8 cellular contexts compared by ENCODE assay signal in genomic region chr6:85678602-85679444, GRCh38. TPM values are rescaled to one million over a fixed set of nuclear protein-coding genes. Genes with fewer than 3 reads are reported as not detected.
DNase-seq lines count a peak whose midpoint lies in the region; ATAC-seq and TF ChIP-seq lines count a peak whose summit lies in the region.

No MANE protein-coding gene starts in this region.

- ATAC-seq in DND-41 (ENCODE audit: insufficient read depth, low read depth): peak; percentile 77
- ATAC-seq in GM21786 (IDR thresholded peaks at IDR 0.05; ENCODE audit: unreplicated experiment): peak; percentile 78
- ATAC-seq in Panc1: peak; percentile 93
- peak; percentile 96 for ATAC-seq in naive thymus-derived CD4-positive, alpha-beta T cell
- ATAC-seq in stimulated activated memory B cell treated with anti-CD40 and anti-IgM and Interleukin-4, amounts not matched to agents 10 μg/mL and 1 μg/mL and 100 μg/mL, for 72 hours: peak; percentile 99

- H3K9me3 ChIP-seq in DND-41 (ENCODE audit: insufficient read depth, low read length, severe bottlenecking) (no peaks in the 10 kb centered on the region), Panc1 (ENCODE audit: control insufficient read depth, insufficient read depth, low read depth, low read length) (no peaks in the 10 kb centered on the region)
- H3K9me3 ChIP-seq in naive thymus-derived CD4-positive, alpha-beta T cell (ENCODE audit: control insufficient read depth in 2 of 3, low read length in 3 of 3): no peaks in the 10 kb centered on the region

- H3K4me1 Mint-ChIP-seq in naive thymus-derived CD4-positive, alpha-beta T cell: peaks cover 26 to 51% (median 40%) of the 10 kb centered on the region in 7 donors
- H3K4me1 Mint-ChIP-seq in stimulated activated memory B cell treated with anti-CD40 and anti-IgM and Interleukin-4, amounts not matched to agents 10 μg/mL and 1 μg/mL and 100 μg/mL, for 72 hours: peaks cover 33% of the 10 kb centered on the region

- POLR2A ChIA-PET in Panc1 (lab: Charles Lee): interaction anchor here (0.5 to 2.4 kb wide), 7 partner anchors 35 to 530 kb away, joined by 3 to 47 read pairs (median 4); partner anchors contain the start of gene SYNCRIP
- POLR2A ChIA-PET in naive thymus-derived CD4-positive, alpha-beta T cell (lab: Charles Lee): interaction anchor here (0.7 to 5.8 kb wide), 27 partner anchors 9 to 1730 kb away, joined by 3 to 593 read pairs (median 5); partner anchors contain the start of genes CEP162, SNX14 and SYNCRIP

- H3K36me3 ChIP-seq in DND-41 (ENCODE audit: insufficient read depth, low read length) (peaks cover 44% of the 10 kb centered on the region), KMS-11 (ENCODE audit: insufficient read depth) (no peaks in the 10 kb centered on the region; the same call in 1 of the 2 replicates), Panc1 (ENCODE audit: control insufficient read depth, insufficient read depth, low read length) (peaks cover 16% of the 10 kb centered on the region)
- peaks cover 0 to 4% (median 4%) of the 10 kb centered on the region in 3 experiments for H3K36me3 ChIP-seq in naive thymus-derived CD4-positive, alpha-beta T cell (ENCODE audit: control insufficient read depth in 2 of 3, insufficient read depth in 3 of 3, low read length in 3 of 3)

- peak overlapping the region; percentile 96 to 100 (median 99) for H3K27ac Mint-ChIP-seq in naive thymus-derived CD4-positive, alpha-beta T cell
- peak overlapping the region; percentile 96 for H3K27ac Mint-ChIP-seq in stimulated activated memory B cell treated with anti-CD40 and anti-IgM and Interleukin-4, amounts not matched to agents 10 μg/mL and 1 μg/mL and 100 μg/mL, for 72 hours

- H2AFZ ChIP-seq in DND-41 (ENCODE audit: low read depth, low read length) (peak overlapping the region; percentile 77), KMS-11 (ENCODE audit: low read depth) (peak overlapping the region; percentile 45)

- peak overlapping the region; percentile 93 to 100 (median 98) for H3K4me3 Mint-ChIP-seq in naive thymus-derived CD4-positive, alpha-beta T cell
- H3K4me3 Mint-ChIP-seq in stimulated activated memory B cell treated with anti-CD40 and anti-IgM and Interleukin-4, amounts not matched to agents 10 μg/mL and 1 μg/mL and 100 μg/mL, for 72 hours: peak overlapping the region; percentile 89

- DNase-seq in DND-41 (peak; percentile 98), Panc1 (ENCODE audit: low read depth, low spot score) (peak; percentile 94), activated T-helper 1 cell treated with Interleukin-2 at 50 U/mL for 16 hours (ENCODE audit: low read depth) (peak; percentile 97), fibroblast of gingiva (ENCODE audit: low read depth) (peak; percentile 99)
- peak; percentile 97 to 99 (median 98) for DNase-seq in naive thymus-derived CD4-positive, alpha-beta T cell

- peak overlapping the region; percentile 96 for H3K27ac ChIP-seq in DND-41 (ENCODE audit: low read length)
- peak overlapping the region; percentile 97 for H3K27ac ChIP-seq in KMS-11
- H3K27ac ChIP-seq in Panc1 (ENCODE audit: low read length): peak overlapping the region; percentile 97
- peak overlapping the region; percentile 93 for H3K27ac ChIP-seq in naive thymus-derived CD4-positive, alpha-beta T cell (ENCODE audit: low read depth, low read length)

- no TSS peak for BruUV-seq in Panc1 (replicated peaks; lab: Mats Ljungman, UMichigan)

- no peak for TF ChIP-seq CTCF in DND-41 (IDR thresholded peaks at IDR 0.05; ENCODE audit: borderline replicate concordance, extremely low read depth, low read length, poor library complexity, severe bottlenecking)
- TF ChIP-seq CTCF in KMS-11 (conservative IDR thresholded peaks at IDR 0.05; ENCODE audit: low read depth, low read length): no peak
- no peak for TF ChIP-seq CTCF in Panc1 (IDR thresholded peaks at IDR 0.05)

- H3K9ac ChIP-seq in DND-41 (ENCODE audit: low read depth, low read length) (peak overlapping the region; percentile 97), KMS-11 (peak overlapping the region; percentile 97)

- peaks cover 0 to 4% (median 0%) of the 10 kb centered on the region in 5 donors for H3K27me3 Mint-ChIP-seq in naive thymus-derived CD4-positive, alpha-beta T cell
- no peaks in the 10 kb centered on the region for H3K27me3 Mint-ChIP-seq in stimulated activated memory B cell treated with anti-CD40 and anti-IgM and Interleukin-4, amounts not matched to agents 10 μg/mL and 1 μg/mL and 100 μg/mL, for 72 hours

- intact Hi-C loops in Panc1 (cut with micrococcal nuclease; ENCODE audit: unreplicated experiment): loop anchor here (1.0 kb wide), 1 partner anchor 35 kb away; no protein-coding TSS in a partner anchor
- intact Hi-C loops in naive thymus-derived CD4-positive, alpha-beta T cell (cut with micrococcal nuclease): loop anchor here (1.0 to 10.0 kb wide), 11 partner anchors 10 to 1913 kb away; partner anchors contain the start of genes ZNF292 (in 2 of the 2), CYB5R4 (in 1 of the 2) and ORC3 (in 1 of the 2)

- peaks cover 5 to 49% (median 24%) of the 10 kb centered on the region in 5 donors for H3K36me3 Mint-ChIP-seq in naive thymus-derived CD4-positive, alpha-beta T cell
- peaks cover 39% of the 10 kb centered on the region for H3K36me3 Mint-ChIP-seq in stimulated activated memory B cell treated with anti-CD40 and anti-IgM and Interleukin-4, amounts not matched to agents 10 μg/mL and 1 μg/mL and 100 μg/mL, for 72 hours

- CTCF ChIA-PET in Panc1 (lab: Charles Lee): no interaction called here
- CTCF ChIA-PET in naive thymus-derived CD4-positive, alpha-beta T cell (lab: Charles Lee): interaction anchor here (1.0 to 4.5 kb wide), 5 partner anchors 9 to 148 kb away, joined by 3 to 50 read pairs (median 7); partner anchors contain the start of genes SNX14 and SYNCRIP

- H3K4me3 ChIP-seq in DND-41 (ENCODE audit: low read depth in 1 of 2, low read length in 2 of 2): peak overlapping the region; percentile 93 to 98
- no peak overlapping the region for H3K4me3 ChIP-seq in KMS-11 (IDR thresholded peaks at IDR 0.05; ENCODE audit: insufficient read depth, low read depth, low read length)
- peak overlapping the region; percentile 86 to 96 for H3K4me3 ChIP-seq in Panc1 (ENCODE audit: low read depth in 2 of 2, low read length in 2 of 2)
- peak overlapping the region; percentile 98 for H3K4me3 ChIP-seq in naive thymus-derived CD4-positive, alpha-beta T cell (ENCODE audit: low read length)

- H3K79me2 ChIP-seq in DND-41 (ENCODE audit: insufficient read depth, low read length): peaks cover 81% of the 10 kb centered on the region
- H3K79me2 ChIP-seq in KMS-11 (ENCODE audit: insufficient read depth, low read depth): peaks cover 49% of the 10 kb centered on the region

- H3K9me3 Mint-ChIP-seq in naive thymus-derived CD4-positive, alpha-beta T cell: peaks cover 0 to 8% (median 2%) of the 10 kb centered on the region in 11 donors
- H3K9me3 Mint-ChIP-seq in stimulated activated memory B cell treated with anti-CD40 and anti-IgM and Interleukin-4, amounts not matched to agents 10 μg/mL and 1 μg/mL and 100 μg/mL, for 72 hours: no peaks in the 10 kb centered on the region

- peaks cover 34% of the 10 kb centered on the region; the same call in 1 of the 2 replicates for H4K20me1 ChIP-seq in DND-41 (ENCODE audit: insufficient read depth, low read length)
- peaks cover 28% of the 10 kb centered on the region for H4K20me1 ChIP-seq in KMS-11 (ENCODE audit: insufficient read depth)

- H3K4me1 ChIP-seq in DND-41 (ENCODE audit: insufficient read depth, low read length) (peaks cover 53% of the 10 kb centered on the region), KMS-11 (ENCODE audit: low read depth, poor library complexity, severe bottlenecking) (peaks cover 24% of the 10 kb centered on the region), Panc1 (ENCODE audit: control insufficient read depth, insufficient read depth, low read length) (peaks cover 26% of the 10 kb centered on the region)
- H3K4me1 ChIP-seq in naive thymus-derived CD4-positive, alpha-beta T cell (ENCODE audit: control insufficient read depth in 2 of 2, insufficient read depth in 2 of 2, low read length in 2 of 2): peaks cover 23 to 26% of the 10 kb centered on the region in 2 donors

- H3K4me2 ChIP-seq in DND-41 (ENCODE audit: insufficient read depth, low read length) (peak overlapping the region; percentile 76), KMS-11 (peak overlapping the region; percentile 79)

- H3K27me3 ChIP-seq in DND-41 (ENCODE audit: insufficient read depth, low read length, poor library complexity) (no peaks in the 10 kb centered on the region), KMS-11 (ENCODE audit: insufficient read depth, low read depth) (no peaks in the 10 kb centered on the region), Panc1 (ENCODE audit: control insufficient read depth, insufficient read depth, low read length) (no peaks in the 10 kb centered on the region)
- no peaks in the 10 kb centered on the region for H3K27me3 ChIP-seq in naive thymus-derived CD4-positive, alpha-beta T cell (ENCODE audit: control insufficient read depth in 2 of 2, insufficient read depth in 2 of 2, low read length in 2 of 2)

- in situ Hi-C loops in Panc1 (cut with HindIII; ENCODE audit: low pct_unique_long_range_greater_than_20kb, low sequenced_read_pairs): no loop called here

RNA-seq across cellular contexts. Expression of gene SYNCRIP, which starts 36.1 kb away (rescaled TPM):
- 141 TPM for total RNA-seq in Panc1 (2021; ENCODE audit: unreplicated experiment)
- polyA plus RNA-seq in Panc1 (2012; ENCODE audit: insufficient read length): 86.3 TPM
- 100 to 1,000 TPM in 1 of 5 experiments, 10 to 100 TPM in 4; 69.8 to 131 (median 82.2) TPM for total RNA-seq in naive thymus-derived CD4-positive, alpha-beta T cell
- 10 to 100 TPM; 71.5 to 84.9 TPM for polyA plus RNA-seq in naive thymus-derived CD4-positive, alpha-beta T cell
